ENCODE assay signal across 22 cellular contexts in genomic region chr6:157285422-157285779, GRCh38.
"Had no signal": no experiment of that assay in that cellular context is flagged by ENCODE, and none has a peak within 500 bp of the region (broad histone marks: within the 10 kb centered on the region; RNA-seq: fewer than 3 reads in every experiment).

No MANE protein-coding gene starts in this region.

- H3K36me3 ChIP-seq: uterus had no signal

- H2AFZ ChIP-seq: parathyroid adenoma had no signal

- H3K4me1 ChIP-seq: foreskin keratinocyte, lower lobe of right lung, parathyroid adenoma, psoas muscle, spleen, tibial artery, upper lobe of left lung, uterus had no signal

- H3K27me3 ChIP-seq: foreskin keratinocyte, spleen, tibial artery, upper lobe of left lung, uterus had no signal

- H3K9me3 ChIP-seq: left ventricle myocardium inferior, lower lobe of right lung, psoas muscle, spleen, tibial artery, upper lobe of left lung, uterus had no signal

- H3K9me3 Mint-ChIP-seq: dendritic cell treated with granulocyte-macrophage colony-stimulating factor and Interleukin-4, amounts not matched to agents 40 ng/mL and 50 ng/mL, for 4 days; effector memory CD8-positive, alpha-beta T cell; immature natural killer cell; memory B cell; naive B cell; nephron progenitor cell; stimulated activated memory B cell treated with anti-CD40 and anti-IgM and Interleukin-4, amounts not matched to agents 10 μg/mL and 1 μg/mL and 100 μg/mL, for 72 hours; stimulated activated naive CD8-positive, alpha-beta T cell treated with anti-CD3 and anti-CD28 coated beads, Interleukin-15, Interleukin-2, amounts not matched to agents 100 ng/mL and 50 ng/mL, for 24 hours had no signal

- H3K4me3 ChIP-seq: left ventricle myocardium inferior, lower lobe of right lung, psoas muscle, spleen, tibial artery, upper lobe of left lung, uterus had no signal

- H3K4me3 Mint-ChIP-seq: dendritic cell treated with granulocyte-macrophage colony-stimulating factor and Interleukin-4, amounts not matched to agents 40 ng/mL and 50 ng/mL, for 4 days; effector memory CD8-positive, alpha-beta T cell; immature natural killer cell; memory B cell; naive B cell; nephron progenitor cell; stimulated activated memory B cell treated with anti-CD40 and anti-IgM and Interleukin-4, amounts not matched to agents 10 μg/mL and 1 μg/mL and 100 μg/mL, for 72 hours; stimulated activated naive CD8-positive, alpha-beta T cell treated with anti-CD3 and anti-CD28 coated beads, Interleukin-15, Interleukin-2, amounts not matched to agents 100 ng/mL and 50 ng/mL, for 24 hours had no signal

- DNase-seq: effector memory CD8-positive, alpha-beta T cell; erythroblast; foreskin keratinocyte; immature natural killer cell; left ventricle myocardium inferior; lower lobe of right lung; naive B cell; nephron progenitor cell; psoas muscle; stimulated activated CD4-positive, alpha-beta T cell treated with anti-CD3 and anti-CD28 coated beads, Interleukin-15, amount 100 ng/mL, for 24 hours; stimulated activated CD4-positive, alpha-beta T cell treated with anti-CD3 and anti-CD28 coated beads, Interleukin-1b, Interleukin-23, amount 100 ng/mL, for 48 hours; stimulated activated CD4-positive, alpha-beta T cell treated with anti-CD3 and anti-CD28 coated beads, Interleukin-4, amount 100 ng/mL, for 24 hours; tibial artery; upper lobe of left lung; uterus had no signal

- H3K27ac Mint-ChIP-seq: dendritic cell treated with granulocyte-macrophage colony-stimulating factor and Interleukin-4, amounts not matched to agents 40 ng/mL and 50 ng/mL, for 4 days; memory B cell; stimulated activated memory B cell treated with anti-CD40 and anti-IgM and Interleukin-4, amounts not matched to agents 10 μg/mL and 1 μg/mL and 100 μg/mL, for 72 hours; stimulated activated naive CD8-positive, alpha-beta T cell treated with anti-CD3 and anti-CD28 coated beads, Interleukin-15, Interleukin-2, amounts not matched to agents 100 ng/mL and 50 ng/mL, for 24 hours had no signal

- H3K27ac ChIP-seq: foreskin keratinocyte, left ventricle myocardium inferior, lower lobe of right lung, parathyroid adenoma, psoas muscle, spleen, tibial artery, upper lobe of left lung, uterus had no signal

- H3K27me3 Mint-ChIP-seq: dendritic cell treated with granulocyte-macrophage colony-stimulating factor and Interleukin-4, amounts not matched to agents 40 ng/mL and 50 ng/mL, for 4 days; effector memory CD8-positive, alpha-beta T cell; memory B cell; naive B cell; stimulated activated naive CD8-positive, alpha-beta T cell treated with anti-CD3 and anti-CD28 coated beads, Interleukin-15, Interleukin-2, amounts not matched to agents 100 ng/mL and 50 ng/mL, for 24 hours had no signal

- ATAC-seq: effector memory CD8-positive, alpha-beta T cell; foreskin keratinocyte; lower lobe of right lung; psoas muscle; sciatic nerve; stimulated activated memory B cell treated with anti-CD40 and anti-IgM and Interleukin-4, amounts not matched to agents 10 μg/mL and 1 μg/mL and 100 μg/mL, for 72 hours had no signal

- H3K4me1 Mint-ChIP-seq: immature natural killer cell, naive B cell had no signal

- H3K9ac ChIP-seq: parathyroid adenoma had no signal
